Comparison of ENCODE assay signal across 25 cellular contexts in the genomic region with DNA sequence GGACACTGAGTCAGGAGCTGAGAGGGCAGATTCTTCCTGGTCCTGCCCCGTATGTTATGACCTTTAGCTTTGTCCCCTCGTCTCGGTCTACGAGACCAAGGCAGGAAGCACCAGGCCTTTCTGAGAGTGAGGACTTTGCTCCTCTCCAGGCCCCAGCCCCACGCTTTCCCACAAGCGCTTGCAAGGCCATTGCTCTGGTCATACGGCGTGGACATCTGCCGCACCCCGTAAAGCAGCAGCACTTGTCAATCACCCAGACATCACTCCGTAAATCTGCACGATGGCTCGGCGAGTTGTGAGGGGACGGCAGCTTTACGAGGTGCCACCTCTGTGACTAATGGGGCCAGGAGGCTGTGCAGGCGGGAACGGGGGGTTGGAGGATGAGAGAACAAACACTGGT.
DNase-seq lines count a peak whose midpoint lies in the region; ATAC-seq, FAIRE-seq and TF ChIP-seq lines count a peak whose summit lies in the region.
"Had no signal": no experiment of that assay in that cellular context is flagged by ENCODE, and none has a peak within 500 bp of the region (broad histone marks: within the 10 kb centered on the region; RNA-seq: fewer than 3 reads in every experiment).

No MANE protein-coding gene starts in this region.

- no peak overlapping the region for H3K4me3 ChIP-seq in esophagus muscularis mucosa
- H3K4me3 ChIP-seq in prostate gland: no peak overlapping the region
- no peak overlapping the region for H3K4me3 ChIP-seq in small intestine (ENCODE audit: low read depth in 1 of 2, low read length in 2 of 2)
- H3K4me3 ChIP-seq: BLaER1, GM12878 had no signal

- no peaks in the 10 kb centered on the region for H3K4me1 ChIP-seq in esophagus muscularis mucosa
- H3K4me1 ChIP-seq in prostate gland (replicated peaks): no peaks in the 10 kb centered on the region
- H3K4me1 ChIP-seq in small intestine (ENCODE audit: control insufficient read depth in 2 of 2, insufficient read depth in 1 of 2, low read depth in 1 of 2, low read length in 1 of 2): no peaks in the 10 kb centered on the region
- H3K4me1 ChIP-seq: BE2C, BLaER1 had no signal

- no peak for ATAC-seq in GM21515 (IDR thresholded peaks at IDR 0.05; ENCODE audit: unreplicated experiment)
- ATAC-seq: GM12878 had no signal

- H3K27me3 ChIP-seq in esophagus muscularis mucosa (no peaks in the 10 kb centered on the region), prostate gland (replicated peaks; ENCODE audit: insufficient read depth) (no peaks in the 10 kb centered on the region), small intestine (ENCODE audit: control insufficient read depth in 2 of 2, insufficient read depth in 2 of 2, low read length in 2 of 2) (no peaks in the 10 kb centered on the region)
- H3K27me3 ChIP-seq: BE2C, BLaER1 had no signal

- WGBS in esophagus muscularis mucosa: 91% methylated on average over 18 of the region's 18 CpGs
- WGBS in prostate gland: 64% methylated on average over 18 of the region's 18 CpGs
- 69 to 80% (median 71%) methylated on average over 18 of the region's 18 CpGs for WGBS in small intestine, 3 donors

- TF ChIP-seq POLR2A in esophagus muscularis mucosa (IDR thresholded peaks at IDR 0.05; ENCODE audit: low read depth) (no peak), prostate gland (IDR thresholded peaks at IDR 0.05) (no peak)

- intact Hi-C loops in esophagus muscularis mucosa (cut with DNase I) (no loop called here), prostate gland (cut with DNase I) (no loop called here)

- H3K27ac ChIP-seq in esophagus muscularis mucosa (replicated peaks in 1 of 4): no peak overlapping the region
- no peak overlapping the region for H3K27ac ChIP-seq in prostate gland
- no peak overlapping the region for H3K27ac ChIP-seq in small intestine (ENCODE audit: low read depth in 1 of 2, low read length in 1 of 2)
- H3K27ac ChIP-seq: BLaER1 had no signal

- FAIRE-seq in small intestine (lab: Jason Lieb, UNC): no peak
- FAIRE-seq: A204.1, GM12878, GM12892, GM18507 had no signal

- TF ChIP-seq CTCF in esophagus muscularis mucosa (IDR thresholded peaks at IDR 0.05) (no peak), prostate gland (IDR thresholded peaks at IDR 0.05) (no peak)

- DNase-seq in esophagus muscularis mucosa (ENCODE audit: extremely low spot score) (peak; percentile 57), left kidney (ENCODE audit: low read depth, low spot score) (peak; percentile 25), prostate gland (ENCODE audit: low spot score) (peak; percentile 3), small intestine (no peak)
- DNase-seq: 8988T; ACHN; BE2C; C1 segment of cervical spinal cord; CD4-positive, alpha-beta memory T cell; CD4-positive, CD25-positive, alpha-beta regulatory T cell; CD8-positive, alpha-beta memory T cell; COR-L47; DMS 273 treated with DMSO at 0.1 percent for 48 hours; DMS153; DMS53; DMS79; DND-41; EL; GDM1 had no signal

- no peak for TF ChIP-seq EP300 in esophagus muscularis mucosa (IDR thresholded peaks at IDR 0.05)

- H3K36me3 ChIP-seq in esophagus muscularis mucosa (no peaks in the 10 kb centered on the region), prostate gland (no peaks in the 10 kb centered on the region), small intestine (ENCODE audit: control insufficient read depth in 2 of 2, insufficient read depth in 2 of 2, low read length in 2 of 2) (no peaks in the 10 kb centered on the region)
- H3K36me3 ChIP-seq: BE2C, BLaER1 had no signal

- H3K9me3 ChIP-seq in esophagus muscularis mucosa (peaks cover 0 to 12% (median 4%) of the 10 kb centered on the region in 4 donors), prostate gland (no peaks in the 10 kb centered on the region), small intestine (ENCODE audit: control insufficient read depth, low read depth) (no peaks in the 10 kb centered on the region)
- H3K9me3 ChIP-seq: BE2C had no signal
